ENCODE assay signal across 15 cellular contexts in the genomic region with DNA sequence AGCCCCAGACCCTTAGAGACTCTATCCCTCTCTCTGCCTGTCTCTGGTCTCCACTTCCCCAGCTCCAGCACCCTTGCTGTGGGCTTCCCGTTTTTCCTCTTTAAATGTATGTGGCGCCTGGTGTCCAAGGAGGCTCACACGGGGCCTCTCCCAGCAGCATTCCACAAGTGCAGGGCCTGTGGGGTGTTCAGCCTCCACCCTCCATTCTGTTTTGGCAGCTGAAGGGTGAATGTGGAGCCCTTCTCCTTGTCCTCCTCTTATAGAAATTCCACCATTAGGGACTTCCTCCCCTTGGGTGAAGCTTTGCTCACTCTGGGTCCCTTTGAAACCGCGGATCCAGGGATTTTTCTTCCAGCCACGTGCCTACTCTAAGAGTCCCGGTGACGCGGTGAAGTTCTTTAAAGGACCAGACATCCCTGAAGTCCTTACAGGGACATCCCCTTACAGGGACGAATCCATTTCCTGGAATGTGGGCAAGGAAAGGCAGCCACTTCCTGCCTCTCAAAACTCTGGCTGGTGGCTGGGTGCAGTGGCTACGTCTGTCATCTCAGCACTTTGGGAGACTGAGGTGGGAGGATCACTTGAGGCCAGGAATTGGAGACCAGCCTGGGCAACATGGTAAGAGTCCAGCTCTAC. TPM values are rescaled to one million over a fixed set of nuclear protein-coding genes. Genes with fewer than 3 reads are reported as not detected.
DNase-seq lines count a peak whose midpoint lies in the region; ATAC-seq, FAIRE-seq and TF ChIP-seq lines count a peak whose summit lies in the region.
"Had no signal": no experiment of that assay in that cellular context is flagged by ENCODE, and none has a peak within 500 bp of the region (broad histone marks: within the 10 kb centered on the region; RNA-seq: fewer than 3 reads in every experiment).

No MANE protein-coding gene starts in this region.

- H3K4me3 ChIP-seq in endothelial cell of umbilical vein (replicated peaks in 1 of 3; ENCODE audit: insufficient read depth in 1 of 3, low read depth in 1 of 3, low read length in 3 of 3) = no peak overlapping the region
- no peak overlapping the region for H3K4me3 ChIP-seq in neuronal stem cell (ENCODE audit: low read length in 2 of 2)
- no peak overlapping the region for H3K4me3 ChIP-seq in smooth muscle cell
- H3K4me3 ChIP-seq: hepatocyte had no signal

- no peak overlapping the region for H3K27ac ChIP-seq in endothelial cell of umbilical vein (ENCODE audit: insufficient read depth, low read depth, low read length)
- peak overlapping the region; percentile 3 for H3K27ac ChIP-seq in neuronal stem cell (replicated peaks; ENCODE audit: low read length)
- no peak overlapping the region for H3K27ac ChIP-seq in smooth muscle cell (ENCODE audit: low read depth)

- WGBS in neuronal stem cell (ENCODE audit: extremely low coverage in 2 of 2, insufficient read length in 2 of 2, insufficient replicate concordance in 1 of 2), 2 donors = no CpG with 5 or more reads among the region's 11 CpGs
- WGBS in smooth muscle cell (ENCODE audit: low lambda C conversion rate) = 35% methylated on average over 11 of the region's 11 CpGs

- H2AFZ ChIP-seq in endothelial cell of umbilical vein (ENCODE audit: low read depth, low read length) (no peak overlapping the region), neuronal stem cell (ENCODE audit: low read length) (peak overlapping the region; percentile 87), smooth muscle cell (ENCODE audit: low read depth) (no peak overlapping the region)
- H2AFZ ChIP-seq: hepatocyte had no signal

- H3K27ac Mint-ChIP-seq in activated CD4-positive, alpha-beta T cell treated with anti-CD3 and anti-CD28 coated beads, Interleukin-2, amount 10 ng/mL, durations not matched to agents 24 days and 14 days = no peak overlapping the region

- no peak overlapping the region for H3K4ac ChIP-seq in neuronal stem cell (ENCODE audit: low read length)

- intact Hi-C loops in activated CD4-positive, alpha-beta T cell treated with anti-CD3 and anti-CD28 coated beads, Interleukin-2, amount 10 ng/mL, durations not matched to agents 24 days and 14 days (cut with micrococcal nuclease) = loop anchor here (5.0 to 10.0 kb wide), 3 partner anchors 52 to 158 kb away; partner anchors contain the start of gene CD82
- intact Hi-C loops in endothelial cell of umbilical vein (cut with micrococcal nuclease) = no loop called here

- H3K4me1 Mint-ChIP-seq in activated CD4-positive, alpha-beta T cell treated with anti-CD3 and anti-CD28 coated beads, Interleukin-2, amount 10 ng/mL, durations not matched to agents 24 days and 14 days = peaks cover 36% of the 10 kb centered on the region

- no TSS peak for BruUV-seq in endothelial cell of umbilical vein (replicated peaks; lab: Mats Ljungman, UMichigan)

- H2BK12ac ChIP-seq in neuronal stem cell (ENCODE audit: low read length) = peak overlapping the region; percentile 89

- H3K9ac ChIP-seq in endothelial cell of umbilical vein (replicated peaks; ENCODE audit: extremely low read depth, insufficient read depth, low read length) (no peak overlapping the region), neuronal stem cell (ENCODE audit: low read depth, low read length, poor library complexity) (no peak overlapping the region), smooth muscle cell (ENCODE audit: low read depth) (no peak overlapping the region)

- H2AK5ac ChIP-seq in neuronal stem cell (ENCODE audit: low read depth, low read length) = peak overlapping the region; percentile 1

- H2BK5ac ChIP-seq in neuronal stem cell (ENCODE audit: low read length) = peak overlapping the region; percentile 97

- H3K18ac ChIP-seq in neuronal stem cell (ENCODE audit: low read length) = peak overlapping the region; percentile 86

- H3K4me2 ChIP-seq in endothelial cell of umbilical vein (ENCODE audit: insufficient read depth, low read length) = no peak overlapping the region
- H3K4me2 ChIP-seq in neuronal stem cell (ENCODE audit: insufficient read depth, low read length, poor library complexity, severe bottlenecking) = no peak overlapping the region
- no peak overlapping the region for H3K4me2 ChIP-seq in smooth muscle cell

- TF ChIP-seq POLR2A in endothelial cell of umbilical vein (IDR thresholded peaks at IDR 0.05; ENCODE audit: low read depth, low read length) = no peak

- POLR2A ChIA-PET in endothelial cell of umbilical vein (lab: Charles Lee) = no interaction called here

- H2BK120ac ChIP-seq in neuronal stem cell (ENCODE audit: low read depth, low read length) = no peak overlapping the region

- no peak for ATAC-seq in GM18511 (IDR thresholded peaks at IDR 0.05; ENCODE audit: unreplicated experiment)
- ATAC-seq: left colon, Panc1 had no signal

- H3K9me3 Mint-ChIP-seq in activated CD4-positive, alpha-beta T cell treated with anti-CD3 and anti-CD28 coated beads, Interleukin-2, amount 10 ng/mL, durations not matched to agents 24 days and 14 days = no peaks in the 10 kb centered on the region

- FAIRE-seq in endothelial cell of umbilical vein (lab: Jason Lieb, UNC) = peak; percentile 31

- peaks cover 2% of the 10 kb centered on the region for H3K79me1 ChIP-seq in neuronal stem cell (ENCODE audit: low read depth, low read length)

- H4K8ac ChIP-seq in neuronal stem cell (ENCODE audit: low read depth, low read length) = no peak overlapping the region

- no peaks in the 10 kb centered on the region for H3K27me3 ChIP-seq in endothelial cell of umbilical vein (ENCODE audit: control insufficient read depth in 2 of 2, insufficient read depth in 2 of 2, low read length in 2 of 2)
- no peaks in the 10 kb centered on the region for H3K27me3 ChIP-seq in neuronal stem cell (ENCODE audit: control insufficient read depth in 3 of 3, insufficient read depth in 3 of 3, low read depth in 1 of 3, low read length in 3 of 3)
- H3K27me3 ChIP-seq in smooth muscle cell (ENCODE audit: low read depth) = no peaks in the 10 kb centered on the region

- CTCF ChIA-PET in endothelial cell of umbilical vein (lab: Charles Lee) = interaction anchor here (0.8 to 2.6 kb wide), 10 partner anchors 19 to 186 kb away, joined by 3 to 17 read pairs (median 4); no protein-coding TSS in a partner anchor

- in situ Hi-C loops in ACHN (cut with HindIII; ENCODE audit: low pct_ligation_motif_present, low pct_unique_long_range_greater_than_20kb, low sequenced_read_pairs) = no loop called here

- no peak overlapping the region for H3K23ac ChIP-seq in neuronal stem cell (ENCODE audit: low read depth, low read length, poor library complexity)

- peak overlapping the region; percentile 49 for H3K14ac ChIP-seq in neuronal stem cell (ENCODE audit: low read length)

- peak overlapping the region; percentile 33 for H2BK15ac ChIP-seq in neuronal stem cell (ENCODE audit: low read length)

- H3K9me3 ChIP-seq in endothelial cell of umbilical vein (replicated peaks; ENCODE audit: control insufficient read depth, insufficient read depth, low read length) (no peaks in the 10 kb centered on the region), neuronal stem cell (replicated peaks in 1 of 2; ENCODE audit: control insufficient read depth in 2 of 2, insufficient read depth in 1 of 2, low read depth in 1 of 2, low read length in 2 of 2) (no peaks in the 10 kb centered on the region), smooth muscle cell (replicated peaks; ENCODE audit: low read depth) (no peaks in the 10 kb centered on the region)

- H3K4me1 ChIP-seq in endothelial cell of umbilical vein (ENCODE audit: control insufficient read depth, extremely low read depth, insufficient read depth, low read length) (peaks cover 32% of the 10 kb centered on the region), neuronal stem cell (ENCODE audit: control insufficient read depth in 2 of 2, insufficient read depth in 1 of 2, low read depth in 1 of 2, low read length in 2 of 2) (peaks cover 38 to 48% of the 10 kb centered on the region in 2 donors), smooth muscle cell (ENCODE audit: low read depth) (peaks cover 34% of the 10 kb centered on the region)

- no peaks in the 10 kb centered on the region for H3K9me1 ChIP-seq in endothelial cell of umbilical vein (replicated peaks; ENCODE audit: control insufficient read depth, extremely low read depth, insufficient read depth, low read length)

- no peaks in the 10 kb centered on the region for H3F3A ChIP-seq in smooth muscle cell (ENCODE audit: low read depth)

- dilution Hi-C loops in endothelial cell of umbilical vein (cut with MboI; ENCODE audit: extremely low pct_ligation_motif_present, low sequenced_read_pairs) = no loop called here

- H3K36me3 ChIP-seq in endothelial cell of umbilical vein (ENCODE audit: control insufficient read depth in 2 of 2, extremely low read depth in 1 of 2, insufficient read depth in 2 of 2, low read length in 2 of 2) (no peaks in the 10 kb centered on the region), neuronal stem cell (replicated peaks in 1 of 2; ENCODE audit: control insufficient read depth in 2 of 2, insufficient read depth in 2 of 2, low read length in 2 of 2) (no peaks in the 10 kb centered on the region), smooth muscle cell (ENCODE audit: low read depth) (no peaks in the 10 kb centered on the region)

- peak; percentile 60 for DNase-seq in activated CD4-positive, alpha-beta T cell treated with anti-CD3 and anti-CD28 coated beads, Interleukin-2, amount 10 ng/mL, durations not matched to agents 24 days and 14 days
- DNase-seq in activated CD4-positive, alpha-beta T cell treated with anti-CD3 and anti-CD28 coated beads for 4 hours = no peak
- DNase-seq in HK-2 (ENCODE audit: unreplicated experiment) (peak; percentile 19), endothelial cell of umbilical vein (ENCODE audit: low read depth, low spot score) (no peak), neuronal stem cell (ENCODE audit: low spot score) (no peak), ACHN (no peak), smooth muscle cell (lab: John Stamatoyannopoulos, UW; ENCODE audit: unreplicated experiment) (no peak)
- DNase-seq: DMS 273 treated with DMSO at 0.1 percent for 48 hours; left colon; NCI-H524 treated with DMSO at 0.1 percent for 48 hours; stimulated activated naive CD8-positive, alpha-beta T cell treated with anti-CD3 and anti-CD28 coated beads, Interleukin-15, Interleukin-2, amounts not matched to agents 100 U/mL and 50 U/mL, for 24 hours had no signal

- TF ChIP-seq CTCF in endothelial cell of umbilical vein (IDR thresholded peaks at IDR 0.05; ENCODE audit: extremely low read depth in 1 of 2, insufficient read depth in 1 of 2, low read depth in 1 of 2, low read length in 2 of 2) = no peak
- TF ChIP-seq CTCF in smooth muscle cell (IDR thresholded peaks at IDR 0.05; ENCODE audit: borderline replicate concordance, insufficient read depth, poor library complexity, severe bottlenecking) = no peak

- H4K20me1 ChIP-seq in endothelial cell of umbilical vein (replicated peaks; ENCODE audit: control insufficient read depth, extremely low read depth, insufficient read depth, low read length) (no peaks in the 10 kb centered on the region), smooth muscle cell (ENCODE audit: low read depth) (no peaks in the 10 kb centered on the region)

- no peaks in the 10 kb centered on the region for H3K79me2 ChIP-seq in endothelial cell of umbilical vein (ENCODE audit: control insufficient read depth, insufficient read depth, low read length)
- no peaks in the 10 kb centered on the region for H3K79me2 ChIP-seq in smooth muscle cell (ENCODE audit: low read depth)

- no peak overlapping the region for H4K91ac ChIP-seq in neuronal stem cell (ENCODE audit: low read depth, low read length, poor library complexity)

- peaks cover 35% of the 10 kb centered on the region for H3K27me3 Mint-ChIP-seq in activated CD4-positive, alpha-beta T cell treated with anti-CD3 and anti-CD28 coated beads, Interleukin-2, amount 10 ng/mL, durations not matched to agents 24 days and 14 days

- H3K4me3 Mint-ChIP-seq in activated CD4-positive, alpha-beta T cell treated with anti-CD3 and anti-CD28 coated beads, Interleukin-2, amount 10 ng/mL, durations not matched to agents 24 days and 14 days = peak overlapping the region; percentile 84

- H3K36me3 Mint-ChIP-seq in activated CD4-positive, alpha-beta T cell treated with anti-CD3 and anti-CD28 coated beads, Interleukin-2, amount 10 ng/mL, durations not matched to agents 24 days and 14 days (ENCODE audit: low read depth) = no peaks in the 10 kb centered on the region

RNA-seq across cellular contexts. Expression of gene TSPAN18, which starts 1.6 kb away (rescaled TPM):
- total RNA-seq in activated CD4-positive, alpha-beta T cell treated with anti-CD3 and anti-CD28 coated beads, Interleukin-2, amount 10 ng/mL, durations not matched to agents 24 days and 14 days = 1.4 and 1.5 TPM in 2 replicates
- total RNA-seq in endothelial cell of umbilical vein (65.3 and 118 TPM in 2 replicates), smooth muscle cell (3.4 and 3.9 TPM in 2 replicates)
- polyA plus RNA-seq in endothelial cell of umbilical vein (32.0 and 32.2 TPM in 2 replicates), smooth muscle cell (9.3 and 15.3 TPM in 2 replicates)
- 33.8 and 34.6 TPM in 2 replicates for polyA plus RNA-seq in endothelial cell of umbilical vein (2011; cell fraction: cytosol; rRNA removed)
- 35.4 and 41.3 TPM in 2 replicates for polyA plus RNA-seq in endothelial cell of umbilical vein (2011; cell fraction: nucleus; rRNA removed)
- 47.4 and 77.2 TPM in 2 replicates for polyA plus RNA-seq in endothelial cell of umbilical vein (2012)
- 36.1 and 38.9 TPM in 2 replicates for polyA minus RNA-seq in endothelial cell of umbilical vein
- not detected for polyA minus RNA-seq in endothelial cell of umbilical vein (2011; cell fraction: cytosol; rRNA and poly(A)+ RNA removed)
- 37.1 and 37.9 TPM in 2 replicates for polyA minus RNA-seq in endothelial cell of umbilical vein (2011; cell fraction: nucleus; rRNA and poly(A)+ RNA removed)
- 144 TPM for polyA plus RNA-seq in neuronal stem cell (2013, experiment 1 of 2)
- polyA plus RNA-seq in neuronal stem cell (2013, experiment 2 of 2) = 146 TPM
- total RNA-seq: LHCN-M2 had no signal

Comparison
In these comparisons a context has a peak if more than half of its experiments do, and no peak if none do; other contexts are left out.
1. DNase-seq: peak in activated CD4-positive, alpha-beta T cell treated with anti-CD3 and anti-CD28 coated beads, Interleukin-2, amount 10 ng/mL, durations not matched to agents 24 days and 14 days (single experiment) and HK-2 (single experiment); none in activated CD4-positive, alpha-beta T cell treated with anti-CD3 and anti-CD28 coated beads for 4 hours (0 of 2), endothelial cell of umbilical vein (single experiment), neuronal stem cell (single experiment), ACHN (single experiment) and smooth muscle cell (single experiment).
2. RNA of gene TSPAN18, which starts 1.6 kb away (total RNA-seq): 65.3 to 118 TPM in endothelial cell of umbilical vein; 3.4 to 3.9 TPM in smooth muscle cell and 1.4 to 1.5 TPM in activated CD4-positive, alpha-beta T cell treated with anti-CD3 and anti-CD28 coated beads, Interleukin-2, amount 10 ng/mL, durations not matched to agents 24 days and 14 days; every median in the first group is over 10 times any median in the second.